27 cellular contexts compared by ENCODE assay signal in the genomic region with DNA sequence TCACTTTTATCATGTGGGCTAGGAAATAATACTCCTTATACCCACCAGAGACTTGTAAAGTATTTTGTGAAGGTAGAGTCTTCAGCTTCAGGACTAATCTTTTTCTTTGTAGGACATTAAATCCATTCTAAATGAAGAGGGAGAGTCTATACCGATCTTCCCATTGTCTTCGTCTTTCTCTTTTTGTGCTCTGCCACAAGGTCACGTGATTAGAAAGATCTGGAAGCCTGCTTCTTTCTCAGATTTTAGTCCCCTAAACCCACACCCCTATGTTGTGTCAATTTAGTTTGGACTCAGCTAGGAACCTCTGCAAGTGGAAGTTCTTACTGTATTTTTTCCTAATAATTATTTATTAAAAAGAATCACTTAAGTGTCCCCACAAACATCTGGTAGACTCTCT.
"Had no signal": no experiment of that assay in that cellular context is flagged by ENCODE, and none has a peak within 500 bp of the region (broad histone marks: within the 10 kb centered on the region; RNA-seq: fewer than 3 reads in every experiment).

No MANE protein-coding gene starts in this region.

- ATAC-seq: effector memory CD8-positive, alpha-beta T cell; esophagus mucosa; gastrocnemius medialis; heart right ventricle; left cardiac atrium; left lung; left ventricle myocardium superior; lower lobe of right lung; naive thymus-derived CD4-positive, alpha-beta T cell had no signal

- H3K4me1 ChIP-seq: colonic mucosa, esophagus squamous epithelium, gastrocnemius medialis, heart right ventricle, left lung, lower lobe of right lung had no signal

- H3K27me3 Mint-ChIP-seq: dendritic cell treated with granulocyte-macrophage colony-stimulating factor and Interleukin-4, amounts not matched to agents 40 ng/mL and 50 ng/mL, for 4 days; effector memory CD8-positive, alpha-beta T cell; naive thymus-derived CD4-positive, alpha-beta T cell had no signal

- H3K36me3 ChIP-seq: colonic mucosa, esophagus squamous epithelium, gastrocnemius medialis, heart right ventricle, left lung, lower lobe of right lung had no signal

- H3K27ac ChIP-seq: colonic mucosa, epithelial cell of prostate, esophagus squamous epithelium, gastrocnemius medialis, heart right ventricle, left lung, lower lobe of right lung had no signal

- H3K36me3 Mint-ChIP-seq: naive thymus-derived CD4-positive, alpha-beta T cell had no signal

- H3K27me3 ChIP-seq: colonic mucosa, esophagus squamous epithelium, gastrocnemius medialis, heart right ventricle, left lung had no signal

- H3K4me3 ChIP-seq: colonic mucosa, esophagus squamous epithelium, gastrocnemius medialis, heart right ventricle, left lung, lower lobe of right lung had no signal

- H3K4me3 Mint-ChIP-seq: dendritic cell treated with granulocyte-macrophage colony-stimulating factor and Interleukin-4, amounts not matched to agents 40 ng/mL and 50 ng/mL, for 4 days; effector memory CD8-positive, alpha-beta T cell; endodermal cell; naive thymus-derived CD4-positive, alpha-beta T cell had no signal

- H3K27ac Mint-ChIP-seq: dendritic cell treated with granulocyte-macrophage colony-stimulating factor and Interleukin-4, amounts not matched to agents 40 ng/mL and 50 ng/mL, for 4 days; effector memory CD8-positive, alpha-beta T cell; endodermal cell; naive thymus-derived CD4-positive, alpha-beta T cell had no signal

- H3K9me3 Mint-ChIP-seq: dendritic cell treated with granulocyte-macrophage colony-stimulating factor and Interleukin-4, amounts not matched to agents 40 ng/mL and 50 ng/mL, for 4 days had no signal

- FAIRE-seq: endometrium, islet of Langerhans, keratinocyte had no signal

- DNase-seq: colonic mucosa; cortex of kidney; effector CD8-positive, alpha-beta T cell; effector memory CD8-positive, alpha-beta T cell; endodermal cell; erythroblast; esophagus squamous epithelium; foreskin fibroblast; foreskin melanocyte; gastrocnemius medialis; glutamatergic neuron; head of caudate nucleus; heart right ventricle; hippocampal formation; left cardiac atrium; left lung; left ventricle myocardium superior; lower lobe of right lung; mesenchymal stem cell; midbrain; naive thymus-derived CD4-positive, alpha-beta T cell had no signal

- H3K9me3 ChIP-seq: colonic mucosa, esophagus squamous epithelium, gastrocnemius medialis, heart right ventricle, left lung, lower lobe of right lung had no signal
